Comparison of ENCODE assay signal across 14 cellular contexts in genomic region chr11:35524780-35525179, GRCh38. TPM values are rescaled to one million over a fixed set of nuclear protein-coding genes. Genes with fewer than 3 reads are reported as not detected.
A peak's percentile ranks its signal among the peaks of the same experiment; 100 is the strongest.
DNase-seq lines count a peak whose midpoint lies in the region; FAIRE-seq and TF ChIP-seq lines count a peak whose summit lies in the region.
"Had no signal": no experiment of that assay in that cellular context is flagged by ENCODE, and none has a peak within 500 bp of the region (broad histone marks: within the 10 kb centered on the region; RNA-seq: fewer than 3 reads in every experiment).

No MANE protein-coding gene starts in this region.

- H3K9ac ChIP-seq in smooth muscle cell (ENCODE audit: low read depth), result peak overlapping the region; percentile 48

- H3F3A ChIP-seq in smooth muscle cell (ENCODE audit: low read depth), result peaks cover 3% of the 10 kb centered on the region

- H3K4me3 ChIP-seq in HEK293 (ENCODE audit: low read depth, low read length) (no peak overlapping the region), bronchial epithelial cell (ENCODE audit: low read depth, low read length) (no peak overlapping the region), iPS-18c (ENCODE audit: insufficient read depth, low read depth, low read length) (peak overlapping the region; percentile 74; the same call in 1 of the 2 replicates), smooth muscle cell (peak overlapping the region; percentile 54), small intestine (ENCODE audit: low read depth in 1 of 2, low read length in 2 of 2) (no peak overlapping the region)

- CTCF ChIA-PET in HEK293 (lab: Yijun Ruan, JAX), result interaction anchor here (0.7 to 1.4 kb wide), 3 partner anchors 11 to 734 kb away, joined by 3 read pairs; no protein-coding TSS in a partner anchor

- peak overlapping the region; percentile 92 for H3K4me2 ChIP-seq in smooth muscle cell

- DNase-seq in bronchial epithelial cell (ENCODE audit: low read depth) (peak; percentile 55), smooth muscle cell (lab: John Stamatoyannopoulos, UW; ENCODE audit: unreplicated experiment) (no peak), head of caudate nucleus (no peak), T-helper 2 cell (no peak), NCI-H82 treated with DMSO at 0.1 percent for 48 hours (lab: John Stamatoyannopoulos, UW; ENCODE audit: unreplicated experiment) (no peak), small intestine (no peak)
- DNase-seq: cerebellar nuclear complex, midbrain, NCI-H510A had no signal

- TF ChIP-seq CTCF in HEK293 (tag by site-specific recombination; IDR thresholded peaks at IDR 0.05) (no peak), bronchial epithelial cell (IDR thresholded peaks at IDR 0.05; ENCODE audit: insufficient read depth, low read length, severe bottlenecking) (no peak), smooth muscle cell (IDR thresholded peaks at IDR 0.05; ENCODE audit: borderline replicate concordance, insufficient read depth, poor library complexity, severe bottlenecking) (no peak)

- peaks cover 13% of the 10 kb centered on the region for H3K79me2 ChIP-seq in smooth muscle cell (ENCODE audit: low read depth)

- H3K9me3 ChIP-seq in HEK293 (ENCODE audit: control insufficient read depth, insufficient read depth, low read depth, low read length) (no peaks in the 10 kb centered on the region), iPS-18c (ENCODE audit: control insufficient read depth, insufficient read depth, low read length) (no peaks in the 10 kb centered on the region), smooth muscle cell (replicated peaks; ENCODE audit: low read depth) (no peaks in the 10 kb centered on the region), small intestine (ENCODE audit: control insufficient read depth, low read depth) (no peaks in the 10 kb centered on the region)
- H3K9me3 ChIP-seq: gastrocnemius medialis had no signal

- H3K27ac ChIP-seq in HEK293 (ENCODE audit: extremely low read depth, low read depth, low read length), result no peak overlapping the region
- peak overlapping the region; percentile 56 for H3K27ac ChIP-seq in smooth muscle cell (ENCODE audit: low read depth)
- H3K27ac ChIP-seq in small intestine (ENCODE audit: low read depth in 1 of 2, low read length in 1 of 2), result peak overlapping the region in 1 of 2 donors; percentile 27

- 36% methylated on average over 4 of the region's 4 CpGs for WGBS in smooth muscle cell (ENCODE audit: low lambda C conversion rate)
- 49 to 61% (median 55%) methylated on average over 4 of the region's 4 CpGs for WGBS in small intestine, 3 donors

- H3K4me1 ChIP-seq in HEK293 (ENCODE audit: control insufficient read depth, insufficient read depth, low read length), result no peaks in the 10 kb centered on the region
- H3K4me1 ChIP-seq in smooth muscle cell (ENCODE audit: low read depth), result peaks cover 24% of the 10 kb centered on the region
- H3K4me1 ChIP-seq in small intestine (ENCODE audit: control insufficient read depth in 2 of 2, insufficient read depth in 1 of 2, low read depth in 1 of 2, low read length in 1 of 2), result no peaks in the 10 kb centered on the region
- H3K4me1 ChIP-seq: gastrocnemius medialis had no signal

- FAIRE-seq in bronchial epithelial cell (lab: Jason Lieb, UNC) (no peak), small intestine (lab: Jason Lieb, UNC) (no peak)
- FAIRE-seq: urothelium cell line had no signal

- intact Hi-C loops in head of caudate nucleus (cut with DNase I), result no loop called here

- POLR2A ChIA-PET in HEK293 (lab: Yijun Ruan, JAX), result no interaction called here

- H4K20me1 ChIP-seq in smooth muscle cell (ENCODE audit: low read depth), result no peaks in the 10 kb centered on the region

- H2AFZ ChIP-seq in smooth muscle cell (ENCODE audit: low read depth), result peak overlapping the region; percentile 88

- H3K27me3 ChIP-seq in bronchial epithelial cell (ENCODE audit: control insufficient read depth, insufficient read depth, low read length), result no peaks in the 10 kb centered on the region
- no peaks in the 10 kb centered on the region for H3K27me3 ChIP-seq in smooth muscle cell (ENCODE audit: low read depth)
- peaks cover 0 to 9% of the 10 kb centered on the region in 2 donors for H3K27me3 ChIP-seq in small intestine (ENCODE audit: control insufficient read depth in 2 of 2, insufficient read depth in 2 of 2, low read length in 2 of 2)

- H3K36me3 ChIP-seq in HEK293 (ENCODE audit: control insufficient read depth in 2 of 2, insufficient read depth in 1 of 2, low read length in 2 of 2) (no peaks in the 10 kb centered on the region), bronchial epithelial cell (ENCODE audit: control insufficient read depth, insufficient read depth, low read length) (no peaks in the 10 kb centered on the region), smooth muscle cell (ENCODE audit: low read depth) (no peaks in the 10 kb centered on the region), small intestine (ENCODE audit: control insufficient read depth in 2 of 2, insufficient read depth in 2 of 2, low read length in 2 of 2) (no peaks in the 10 kb centered on the region)
- H3K36me3 ChIP-seq: gastrocnemius medialis had no signal

TF ChIP-seq in HEK293, 187 proteins besides CTCF, POLR2A, EP300 and RAD21:
- TF ChIP-seq ZNF501 (tag by site-specific recombination; IDR thresholded peaks at IDR 0.05) (no peak), PRDM1 (tag by site-specific recombination; IDR thresholded peaks at IDR 0.05) (0 out of 2 replicates have a peak, but pooled peaks have one; percentile 11), ZNF626 (tag by site-specific recombination; IDR thresholded peaks at IDR 0.05) (no peak), ZNF645 (tag by site-specific recombination; IDR thresholded peaks at IDR 0.05) (no peak)
TF ChIP-seq in HEK293: peak in this region for 1.

RNA-seq across cellular contexts. Expression of gene PAMR1, which starts 0.6 kb away (rescaled TPM):
- total RNA-seq in bronchial epithelial cell (3.1 and 5.3 TPM in 2 replicates), smooth muscle cell (87.7 and 92.7 TPM in 2 replicates)
- polyA plus RNA-seq in smooth muscle cell (93.2 and 128 TPM in 2 replicates), small intestine (1 to 10 TPM in 2 of 3 donors, not detected in 1; 1.4 to 4.9 TPM)
- total RNA-seq: activated T-helper 2 cell treated with anti-CD3 and anti-CD28 coated beads, Interferon-gamma antibody, Interleukin-2, Interleukin-4, amounts not matched to agents 10 μg/mL and 5 μg/mL and 100 μg/mL, durations not matched to agents 14 hours and 24 hours and 36 hours had no signal

Comparison
In these comparisons a context has a peak if more than half of its experiments do, and no peak if none do; other contexts are left out.
1. H3K4me3 ChIP-seq: peak in iPS-18c (single experiment) and smooth muscle cell (single experiment); none in HEK293 (single experiment), bronchial epithelial cell (single experiment) and small intestine (0 of 2).
2. RNA of gene PAMR1, which starts 0.6 kb away (total RNA-seq): 87.7 to 92.7 TPM in smooth muscle cell; 3.1 to 5.3 TPM in bronchial epithelial cell; every median in the first group is over 10 times any median in the second.